In genomic region chr1:2545754-2546514, GRCh38 we compare ENCODE assay signal across 1 cellular context.
TF ChIP-seq lines count a peak whose summit lies in the region.

No MANE protein-coding gene starts in this region.

TF ChIP-seq in K562, 482 proteins besides CTCF, POLR2A, EP300 and RAD21 (continued from another document and continues in another):
- TF ChIP-seq NKRF (IDR thresholded peaks at IDR 0.05; ENCODE audit: borderline replicate concordance): peak; percentile 52; the same call in 1 of the 2 replicates
- TF ChIP-seq ZNF134 (CRISPR knock-in tag; conservative IDR thresholded peaks at IDR 0.05): no peak
- TF ChIP-seq NR2C2 (CRISPR knock-in tag; IDR thresholded peaks at IDR 0.05): no peak
- TF ChIP-seq NR2C2 (tag; IDR thresholded peaks at IDR 0.05): no peak
- TF ChIP-seq VEZF1 (CRISPR knock-in tag; IDR thresholded peaks at IDR 0.05): peak; percentile 99
- no peak for TF ChIP-seq SRSF9 (IDR thresholded peaks at IDR 0.05; ENCODE audit: borderline replicate concordance, low read depth, low read length)
- no peak for TF ChIP-seq MAFK (IDR thresholded peaks at IDR 0.05; ENCODE audit: low read length)
- TF ChIP-seq ELF2 (CRISPR knock-in tag; IDR thresholded peaks at IDR 0.05): no peak
- no peak for TF ChIP-seq FOXA1 (IDR thresholded peaks at IDR 0.05; ENCODE audit: borderline replicate concordance)
- TF ChIP-seq THRA (IDR thresholded peaks at IDR 0.05): no peak
- TF ChIP-seq NCOR1 (IDR thresholded peaks at IDR 0.05): peak; percentile 5; the same call in 1 of the 2 replicates
- TF ChIP-seq E2F6 (IDR thresholded peaks at IDR 0.05; ENCODE audit: borderline replicate concordance in 1 of 2, extremely low read depth in 1 of 2, insufficient read depth in 1 of 2, insufficient read length in 1 of 2, low read depth in 1 of 2, low read length in 1 of 2, poor library complexity in 1 of 2, severe bottlenecking in 1 of 2): peak; percentile 85 to 97
- TF ChIP-seq GTF3C2 (IDR thresholded peaks at IDR 0.05; ENCODE audit: borderline replicate concordance, extremely low read depth, insufficient read length): peak; percentile 63
- TF ChIP-seq NR0B1 (IDR thresholded peaks at IDR 0.05; ENCODE audit: partially characterized antibody): no peak
- peak; percentile 63 for TF ChIP-seq CREM (IDR thresholded peaks at IDR 0.05; ENCODE audit: low read depth)
- no peak for TF ChIP-seq FOXM1 (IDR thresholded peaks at IDR 0.05; ENCODE audit: low read depth)
- TF ChIP-seq FOXM1 (CRISPR knock-in tag; IDR thresholded peaks at IDR 0.05; ENCODE audit: low read depth): 0 out of 2 replicates have a peak, but pooled peaks have one; percentile 85
- TF ChIP-seq ZNF696 (CRISPR knock-in tag; conservative IDR thresholded peaks at IDR 0.05): no peak
- TF ChIP-seq ZNF830 (CRISPR knock-in tag; IDR thresholded peaks at IDR 0.05): no peak
- no peak for TF ChIP-seq ZNF263 (CRISPR knock-in tag; IDR thresholded peaks at IDR 0.05; ENCODE audit: borderline replicate concordance)
- peak; percentile 97 for TF ChIP-seq PCBP1 (IDR thresholded peaks at IDR 0.05; ENCODE audit: low read depth, low read length, poor library complexity, severe bottlenecking)
- TF ChIP-seq PHF21A (IDR thresholded peaks at IDR 0.05; ENCODE audit: borderline replicate concordance, low read depth): 0 out of 2 replicates have a peak, but pooled peaks have one; percentile 39
- peak in 2 of 3 experiments; percentile 39 to 41 for TF ChIP-seq YY1 (IDR thresholded peaks at IDR 0.05; ENCODE audit: borderline replicate concordance in 1 of 3, control insufficient read depth in 1 of 3, extremely low read depth in 1 of 3, insufficient read depth in 3 of 3, insufficient read length in 1 of 3, insufficient replicate concordance in 2 of 3, low read depth in 1 of 3, low read length in 2 of 3)
- TF ChIP-seq ZNF174 (CRISPR knock-in tag; IDR thresholded peaks at IDR 0.05): no peak
- no peak for TF ChIP-seq CREB3 (tag; conservative IDR thresholded peaks at IDR 0.05; ENCODE audit: low read depth)
- TF ChIP-seq ZBTB9 (CRISPR knock-in tag; IDR thresholded peaks at IDR 0.05): no peak
- peak; percentile 21; the same call in 1 of the 2 replicates for TF ChIP-seq ARID4B (CRISPR knock-in tag; IDR thresholded peaks at IDR 0.05)
- TF ChIP-seq SNRNP70 (optimal IDR thresholded peaks at IDR 0.05; ENCODE audit: low read depth, low read length): no peak
- peak; percentile 39; the same call in 1 of the 2 replicates for TF ChIP-seq ETS1 (conservative IDR thresholded peaks at IDR 0.05; ENCODE audit: control insufficient read depth, low read depth, low read length)
- TF ChIP-seq ARHGAP35 (IDR thresholded peaks at IDR 0.05; ENCODE audit: partially characterized antibody): no peak
- no peak for TF ChIP-seq HDAC6 (IDR thresholded peaks at IDR 0.05; ENCODE audit: low read depth, low read length)
- no peak for TF ChIP-seq ZNF644 (tag; IDR thresholded peaks at IDR 0.05; ENCODE audit: low read depth)
- no peak for TF ChIP-seq ZSCAN32 (CRISPR knock-in tag; IDR thresholded peaks at IDR 0.05)
- peak; percentile 32; the same call in 1 of the 2 replicates for TF ChIP-seq KAT7 (CRISPR knock-in tag; IDR thresholded peaks at IDR 0.05; ENCODE audit: borderline replicate concordance)
- TF ChIP-seq ZNF76 (CRISPR knock-in tag; IDR thresholded peaks at IDR 0.05; ENCODE audit: borderline replicate concordance): no peak
